ENCODE assay signal across 23 cellular contexts in the genomic region with DNA sequence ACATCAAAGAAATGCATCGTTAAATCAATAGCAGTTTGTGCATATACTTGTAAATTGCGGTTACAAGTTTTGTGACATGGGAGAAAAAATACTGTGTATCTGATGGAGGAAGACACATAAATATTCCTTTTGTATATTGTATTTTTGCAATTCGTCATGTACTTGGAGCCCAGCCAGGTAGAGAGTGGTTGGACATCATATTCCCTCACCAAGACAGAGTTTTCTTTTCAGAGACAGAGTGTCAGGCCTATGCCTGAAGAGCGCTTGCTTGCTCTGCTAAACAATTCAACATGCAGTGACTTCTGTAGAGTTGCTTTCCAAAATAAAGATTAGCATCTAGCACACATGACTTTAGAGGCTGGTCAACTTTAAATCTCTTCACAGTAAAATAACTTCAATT. TPM values are rescaled to one million over a fixed set of nuclear protein-coding genes. Genes with fewer than 3 reads are reported as not detected.
DNase-seq lines count a peak whose midpoint lies in the region; ATAC-seq and TF ChIP-seq lines count a peak whose summit lies in the region.
"Had no signal": no experiment of that assay in that cellular context is flagged by ENCODE, and none has a peak within 500 bp of the region (broad histone marks: within the 10 kb centered on the region; RNA-seq: fewer than 3 reads in every experiment).

No MANE protein-coding gene starts in this region.

- H3K56ac ChIP-seq in IMR-90 (ENCODE audit: extremely low read depth, insufficient read depth, low read length), result no peak overlapping the region

- no peaks in the 10 kb centered on the region for H3K36me3 ChIP-seq in IMR-90 (ENCODE audit: control insufficient read depth, insufficient read depth, low read length)
- no peaks in the 10 kb centered on the region for H3K36me3 ChIP-seq in CD4-positive, alpha-beta memory T cell (ENCODE audit: insufficient read depth, low read length)
- H3K36me3 ChIP-seq: esophagus squamous epithelium, heart right ventricle, left lung, prostate gland, stomach had no signal

- no peak overlapping the region for H2BK15ac ChIP-seq in IMR-90 (ENCODE audit: low read depth, low read length)

- peaks cover 5 to 8% of the 10 kb centered on the region in 2 donors for H3K27me3 Mint-ChIP-seq in CD4-positive, alpha-beta memory T cell

- peak; percentile 66 for DNase-seq in IMR-90
- DNase-seq in fibroblast of mammary gland (ENCODE audit: low read depth), result peak; percentile 59
- peak; percentile 74 for DNase-seq in superior temporal gyrus (ENCODE audit: extremely low spot score)
- DNase-seq in CD4-positive, alpha-beta memory T cell, result no peak
- DNase-seq in SKM-1 treated with dmso at 0.1 percent for 144 hours (lab: John Stamatoyannopoulos, UW; ENCODE audit: unreplicated experiment), result no peak
- DNase-seq: activated CD4-positive, CD25-positive, alpha-beta regulatory T cell; activated CD8-positive, alpha-beta T cell treated with anti-CD3 and anti-CD28 coated beads, Interleukin-2, amount 10 ng/mL, durations not matched to agents 7 days and 5 days; activated naive CD4-positive, alpha-beta T cell treated with anti-CD3 and anti-CD28 coated beads for 36 hours; activated T-cell treated with anti-CD3 and anti-CD28 coated beads, Interleukin-2, amount 50 U/mL, for 1 hour; Caco-2; effector memory CD8-positive, alpha-beta T cell; esophagus squamous epithelium; heart right ventricle; left lung; NCI-H1417 treated with DMSO at 0.1 percent for 48 hours; small intestine; stomach; T-helper 9 cell had no signal

- WGBS in IMR-90 (ENCODE audit: extremely low coverage in 2 of 2, insufficient read length in 1 of 2), 2 experiments, result 50% methylated on average over 1 of the region's 4 CpGs; no CpG with 5 or more reads in 1 of the 2 experiments

- H3K4me3 Mint-ChIP-seq in CD4-positive, alpha-beta memory T cell, result no peak overlapping the region
- H3K4me3 Mint-ChIP-seq: activated CD8-positive, alpha-beta T cell treated with anti-CD3 and anti-CD28 coated beads, Interleukin-2, amount 10 ng/mL, durations not matched to agents 7 days and 5 days; activated naive CD4-positive, alpha-beta T cell treated with anti-CD3 and anti-CD28 coated beads for 36 hours; effector memory CD8-positive, alpha-beta T cell had no signal

- POLR2A ChIA-PET in IMR-90 (lab: Charles Lee; ENCODE audit: unreplicated experiment), result no interaction called here
- POLR2A ChIA-PET in CD4-positive, alpha-beta memory T cell (lab: Charles Lee; ENCODE audit: partially characterized antibody), result no interaction called here

- H3K27ac Mint-ChIP-seq in CD4-positive, alpha-beta memory T cell, result no peak overlapping the region
- H3K27ac Mint-ChIP-seq: activated CD8-positive, alpha-beta T cell treated with anti-CD3 and anti-CD28 coated beads, Interleukin-2, amount 10 ng/mL, durations not matched to agents 7 days and 5 days; activated naive CD4-positive, alpha-beta T cell treated with anti-CD3 and anti-CD28 coated beads for 36 hours; effector memory CD8-positive, alpha-beta T cell had no signal

- intact Hi-C loops in IMR-90 (cut with micrococcal nuclease), result no loop called here
- intact Hi-C loops in CD4-positive, alpha-beta memory T cell (cut with micrococcal nuclease), result no loop called here

- no peaks in the 10 kb centered on the region for H3K4me1 Mint-ChIP-seq in CD4-positive, alpha-beta memory T cell

- H2BK120ac ChIP-seq in IMR-90 (ENCODE audit: low read depth, low read length), result no peak overlapping the region

- no peak overlapping the region for H2BK20ac ChIP-seq in IMR-90 (ENCODE audit: low read depth, low read length)

- no peak overlapping the region for H2AFZ ChIP-seq in IMR-90 (replicated peaks; ENCODE audit: low read length, poor library complexity)

- no peaks in the 10 kb centered on the region for H3K9me3 ChIP-seq in IMR-90 (ENCODE audit: control insufficient read depth, insufficient read depth, low read length)
- no peaks in the 10 kb centered on the region for H3K9me3 ChIP-seq in CD4-positive, alpha-beta memory T cell (ENCODE audit: control insufficient read depth in 1 of 2, low read length in 2 of 2)
- H3K9me3 ChIP-seq: Caco-2, esophagus squamous epithelium, heart right ventricle, left lung, prostate gland, stomach had no signal

- H3K9ac ChIP-seq in IMR-90 (ENCODE audit: low read depth, low read length), result no peak overlapping the region

- H3K36me3 Mint-ChIP-seq in CD4-positive, alpha-beta memory T cell, result no peaks in the 10 kb centered on the region

- no peak overlapping the region for H3K4me2 ChIP-seq in IMR-90 (ENCODE audit: low read depth, low read length)

- dilution Hi-C loops in IMR-90 (cut with HindIII; ENCODE audit: low sequenced_read_pairs, unreplicated experiment), result no loop called here

- CTCF ChIA-PET in IMR-90 (lab: Yijun Ruan, JAX), result interaction anchor here (0.7 to 1.8 kb wide), 2 partner anchors 9 to 281 kb away, joined by 3 to 4 read pairs; no protein-coding TSS in a partner anchor
- CTCF ChIA-PET in CD4-positive, alpha-beta memory T cell (lab: Charles Lee; ENCODE audit: partially characterized antibody), result no interaction called here

- no TSS peak for BruUV-seq in IMR-90 (replicated peaks; lab: Mats Ljungman, UMichigan)

- no peaks in the 10 kb centered on the region for H3K9me3 Mint-ChIP-seq in CD4-positive, alpha-beta memory T cell
- H3K9me3 Mint-ChIP-seq: activated naive CD4-positive, alpha-beta T cell treated with anti-CD3 and anti-CD28 coated beads for 36 hours; effector memory CD8-positive, alpha-beta T cell had no signal

- no peak overlapping the region for H2AK5ac ChIP-seq in IMR-90 (ENCODE audit: low read depth, low read length)

- no peak overlapping the region for H3K18ac ChIP-seq in IMR-90 (ENCODE audit: low read depth, low read length)

- H3K23ac ChIP-seq in IMR-90 (ENCODE audit: low read depth, low read length), result no peak overlapping the region

- no peak overlapping the region for H2AK9ac ChIP-seq in IMR-90 (replicated peaks; ENCODE audit: low read depth, low read length, poor library complexity)

- in situ Hi-C loops in IMR-90 (cut with MboI; ENCODE audit: low sequenced_read_pairs), result loop anchor here (10.0 to 25.0 kb wide), 4 partner anchors 240 to 1838 kb away; no protein-coding TSS in a partner anchor

- H2BK5ac ChIP-seq in IMR-90 (ENCODE audit: low read depth, low read length, poor library complexity, severe bottlenecking), result no peak overlapping the region

- H3K79me1 ChIP-seq in IMR-90 (ENCODE audit: low read depth in 1 of 2, low read length in 2 of 2), result no peaks in the 10 kb centered on the region

- H3K14ac ChIP-seq in IMR-90 (replicated peaks; ENCODE audit: low read depth, low read length), result no peak overlapping the region

- no peaks in the 10 kb centered on the region for H3K9me1 ChIP-seq in IMR-90 (ENCODE audit: insufficient read depth, low read length)

- H3K27me3 ChIP-seq in IMR-90 (ENCODE audit: control insufficient read depth, insufficient read depth, low read length), result no peaks in the 10 kb centered on the region
- H3K27me3 ChIP-seq in CD4-positive, alpha-beta memory T cell (ENCODE audit: insufficient read depth, low read length), result no peaks in the 10 kb centered on the region
- H3K27me3 ChIP-seq: heart right ventricle had no signal

- ATAC-seq in IMR-90 (ENCODE audit: low read depth) (peak; percentile 46), SK-N-SH treated with all-trans-retinoic acid at 6 μM for 48 hours (peak; percentile 88), GM18870 (IDR thresholded peaks at IDR 0.05; ENCODE audit: unreplicated experiment) (no peak)
- ATAC-seq: activated CD8-positive, alpha-beta T cell treated with anti-CD3 and anti-CD28 coated beads, Interleukin-2, amount 10 ng/mL, durations not matched to agents 7 days and 5 days; effector memory CD8-positive, alpha-beta T cell; heart right ventricle; HepG2; left lung; Panc1 had no signal

- TF ChIP-seq CTCF in IMR-90 (conservative IDR thresholded peaks at IDR 0.05; ENCODE audit: low read depth, low read length), result no peak
- TF ChIP-seq CTCF in fibroblast of mammary gland (conservative IDR thresholded peaks at IDR 0.05; ENCODE audit: control insufficient read depth, insufficient read depth, low read depth, low read length), result no peak

- H4K91ac ChIP-seq in IMR-90 (ENCODE audit: insufficient read depth, low read depth, low read length), result no peak overlapping the region

- H4K5ac ChIP-seq in IMR-90 (ENCODE audit: low read depth, low read length), result no peak overlapping the region

- H3K27ac ChIP-seq in IMR-90 (ENCODE audit: insufficient read depth, low read length), result no peak overlapping the region
- no peak overlapping the region for H3K27ac ChIP-seq in CD4-positive, alpha-beta memory T cell (ENCODE audit: low read depth, low read length)
- H3K27ac ChIP-seq: heart right ventricle, left lung, prostate gland, stomach had no signal

- no peak overlapping the region for H4K8ac ChIP-seq in IMR-90 (ENCODE audit: low read depth in 2 of 2, low read length in 2 of 2)

- no peak for TF ChIP-seq RAD21 in IMR-90 (IDR thresholded peaks at IDR 0.05; ENCODE audit: low read length)

- no peaks in the 10 kb centered on the region for H3K4me1 ChIP-seq in IMR-90 (ENCODE audit: control insufficient read depth, insufficient read depth, low read length)
- H3K4me1 ChIP-seq in CD4-positive, alpha-beta memory T cell (ENCODE audit: insufficient read depth, low read length), result no peaks in the 10 kb centered on the region
- H3K4me1 ChIP-seq: Caco-2, left lung, prostate gland had no signal

- H4K20me1 ChIP-seq in IMR-90 (ENCODE audit: insufficient read depth, low read length), result no peaks in the 10 kb centered on the region

- no peak overlapping the region for H3K4ac ChIP-seq in IMR-90 (ENCODE audit: low read depth, low read length)

- H3K4me3 ChIP-seq in IMR-90 (ENCODE audit: insufficient read depth, low read depth, low read length) (no peak overlapping the region), fibroblast of mammary gland (ENCODE audit: control insufficient read depth, low read depth, low read length) (no peak overlapping the region)
- no peak overlapping the region for H3K4me3 ChIP-seq in CD4-positive, alpha-beta memory T cell (ENCODE audit: low read length in 2 of 2)
- H3K4me3 ChIP-seq: esophagus squamous epithelium, heart right ventricle, left lung, prostate gland, stomach had no signal

- TF ChIP-seq POLR2A in IMR-90 (IDR thresholded peaks at IDR 0.05; ENCODE audit: low read depth, low read length), result no peak

TF ChIP-seq in IMR-90, 13 proteins besides CTCF, POLR2A, EP300 and RAD21 (continues in another document):
- no peak for TF ChIP-seq SMC3 (IDR thresholded peaks at IDR 0.05; ENCODE audit: low read depth, low read length)
- TF ChIP-seq CEBPB (IDR thresholded peaks at IDR 0.05; ENCODE audit: low read depth, low read length), result no peak
- TF ChIP-seq FOS (IDR thresholded peaks at IDR 0.05; ENCODE audit: low read depth, low read length), result no peak

RNA-seq across cellular contexts. Expression of gene MEIS2, which starts 24.8 kb away (rescaled TPM):
- 50.3 and 71.3 TPM in 2 replicates for total RNA-seq in IMR-90 (2012; rRNA removed)
- 59.9 and 70.1 TPM in 2 replicates for polyA plus RNA-seq in IMR-90 (2012; rRNA removed)
- polyA plus RNA-seq in IMR-90 (2012; cell fraction: cytosol; rRNA removed), result 41.7 and 74.2 TPM in 2 replicates
- polyA plus RNA-seq in IMR-90 (2012; cell fraction: nucleus; rRNA removed; ENCODE audit: low replicate concordance), result 69.5 and 106 TPM in 2 replicates
- total RNA-seq in CD4-positive, alpha-beta memory T cell, result not detected
- not detected for polyA plus RNA-seq in CD4-positive, alpha-beta memory T cell
- total RNA-seq: activated CD8-positive, alpha-beta T cell treated with anti-CD3 and anti-CD28 coated beads, Interleukin-2, amount 10 ng/mL, durations not matched to agents 7 days and 5 days; activated naive CD4-positive, alpha-beta T cell treated with anti-CD3 and anti-CD28 coated beads for 36 hours had no signal

Comparison
In these comparisons a context has a peak if more than half of its experiments do, and no peak if none do; other contexts are left out.
1. DNase-seq: peak in IMR-90 (single experiment), fibroblast of mammary gland (single experiment) and superior temporal gyrus (single experiment); none in CD4-positive, alpha-beta memory T cell (0 of 5) and SKM-1 treated with dmso at 0.1 percent for 144 hours (single experiment).
2. RNA of gene MEIS2, which starts 24.8 kb away (total RNA-seq): 50.3 to 71.3 TPM in IMR-90; not detected in CD4-positive, alpha-beta memory T cell; every median in the first group is over 10 times any median in the second.